In the genomic region with DNA sequence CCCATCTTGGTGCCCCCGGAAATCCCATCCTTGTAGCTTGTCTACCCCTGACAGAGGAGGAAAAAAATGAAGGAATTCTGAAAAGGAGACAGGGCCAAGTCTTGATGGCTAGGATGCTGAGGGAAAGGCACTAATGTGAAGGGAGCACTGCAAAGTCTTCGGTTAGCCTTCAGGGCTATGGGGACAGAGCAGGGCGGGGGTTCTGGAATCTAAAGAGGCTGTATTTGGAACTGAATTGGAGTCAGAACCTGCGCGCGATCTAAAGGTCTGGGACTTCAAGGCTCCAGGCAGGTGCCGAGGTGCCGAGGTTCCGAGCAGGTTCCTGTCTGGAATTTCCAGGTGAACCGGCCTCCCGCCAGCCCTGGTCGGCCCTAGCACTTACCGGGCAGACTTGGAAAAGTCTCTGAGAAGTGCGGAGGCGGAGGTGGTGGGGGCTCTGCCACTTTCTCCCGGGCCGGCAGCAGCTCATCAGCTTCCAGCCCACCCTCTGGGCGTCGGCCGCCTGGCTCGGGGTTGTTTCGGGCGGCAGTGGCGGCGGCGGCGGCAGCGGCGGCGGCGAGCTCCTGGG, we compare ENCODE assay signal across 10 cellular contexts. TPM values are rescaled to one million over a fixed set of nuclear protein-coding genes. Genes with fewer than 3 reads are reported as not detected.
DNase-seq lines count a peak whose midpoint lies in the region; ATAC-seq, FAIRE-seq and TF ChIP-seq lines count a peak whose summit lies in the region.
"Had no signal": no experiment of that assay in that cellular context is flagged by ENCODE, and none has a peak within 500 bp of the region (broad histone marks: within the 10 kb centered on the region; RNA-seq: fewer than 3 reads in every experiment).

No MANE protein-coding gene starts in this region.

- H3K4me3 ChIP-seq in BLaER1 (peak overlapping the region; percentile 52; the same call in 1 of the 2 replicates), HUES48 (ENCODE audit: low read depth, low read length) (peak overlapping the region; percentile 67), epithelial cell of proximal tubule (ENCODE audit: low read depth, low read length) (peak overlapping the region; percentile 18), osteoblast (ENCODE audit: insufficient read depth, low read length) (peak overlapping the region; percentile 42), kidney (ENCODE audit: low read length in 2 of 2) (no peak overlapping the region)

- H3K36me3 ChIP-seq in BLaER1 = no peaks in the 10 kb centered on the region
- H3K36me3 ChIP-seq in HUES48 (ENCODE audit: control insufficient read depth, insufficient read depth, low read length) = no peaks in the 10 kb centered on the region
- H3K36me3 ChIP-seq in osteoblast (ENCODE audit: insufficient read depth, low read length) = no peaks in the 10 kb centered on the region
- no peaks in the 10 kb centered on the region for H3K36me3 ChIP-seq in kidney (ENCODE audit: control insufficient read depth in 1 of 2, insufficient read depth in 2 of 2, low read length in 2 of 2)

- FAIRE-seq in kidney (lab: Jason Lieb, UNC) = no peak

- H3K4me2 ChIP-seq in BLaER1 (peak overlapping the region; percentile 60), osteoblast (ENCODE audit: insufficient read depth, low read length) (peak overlapping the region; percentile 6)

- H3K9ac ChIP-seq in BLaER1 (no peak overlapping the region), HUES48 (ENCODE audit: low read depth, low read length) (no peak overlapping the region), kidney (ENCODE audit: low read length in 2 of 2) (no peak overlapping the region)

- no peak overlapping the region for H3K27ac ChIP-seq in BLaER1
- no peak overlapping the region for H3K27ac ChIP-seq in HUES48 (ENCODE audit: low read depth, low read length)
- no peak overlapping the region for H3K27ac ChIP-seq in osteoblast (ENCODE audit: low read depth, low read length)
- H3K27ac ChIP-seq in kidney (ENCODE audit: low read depth in 2 of 2, low read length in 2 of 2) = no peak overlapping the region

- no peak overlapping the region for H2AFZ ChIP-seq in osteoblast (ENCODE audit: low read length)

- no peak for ATAC-seq in HG03095 (IDR thresholded peaks at IDR 0.05; ENCODE audit: unreplicated experiment)

- H4K20me1 ChIP-seq in BLaER1 (peaks cover 44% of the 10 kb centered on the region), osteoblast (ENCODE audit: insufficient read depth, low read length) (no peaks in the 10 kb centered on the region)

- peaks cover 9% of the 10 kb centered on the region; the same call in 1 of the 2 replicates for H3K9me3 ChIP-seq in BLaER1
- no peaks in the 10 kb centered on the region for H3K9me3 ChIP-seq in HUES48 (ENCODE audit: control insufficient read depth, insufficient read depth, low read length)
- H3K9me3 ChIP-seq in osteoblast (ENCODE audit: low read depth, low read length) = no peaks in the 10 kb centered on the region
- H3K9me3 ChIP-seq in kidney (ENCODE audit: control insufficient read depth in 1 of 2, low read length in 2 of 2) = no peaks in the 10 kb centered on the region

- H3K27me3 ChIP-seq in BLaER1 (peaks cover 89% of the 10 kb centered on the region), HUES48 (ENCODE audit: control insufficient read depth, insufficient read depth, low read length) (peaks cover 98% of the 10 kb centered on the region), osteoblast (ENCODE audit: insufficient read depth, low read length) (peaks cover 92% of the 10 kb centered on the region)

- no peak for TF ChIP-seq CTCF in epithelial cell of proximal tubule (conservative IDR thresholded peaks at IDR 0.05; ENCODE audit: low read depth, low read length)
- TF ChIP-seq CTCF in osteoblast (IDR thresholded peaks at IDR 0.05; ENCODE audit: extremely low read depth, low read depth, low read length) = no peak
- no peak for TF ChIP-seq CTCF in kidney (IDR thresholded peaks at IDR 0.05; ENCODE audit: borderline replicate concordance, extremely low read depth, insufficient read depth)

- intact Hi-C loops in kidney (cut with DNase I) = no loop called here

- no peaks in the 10 kb centered on the region for H3K79me2 ChIP-seq in osteoblast (ENCODE audit: insufficient read depth, low read length)

- H3K4me1 ChIP-seq in BLaER1 (peaks cover 13% of the 10 kb centered on the region; the same call in 1 of the 2 replicates), HUES48 (ENCODE audit: control insufficient read depth, insufficient read depth, low read length) (0 out of 2 replicates have a peak, but pooled peaks cover 4% of the 10 kb centered on the region), osteoblast (ENCODE audit: insufficient read depth, low read length) (peaks cover 2% of the 10 kb centered on the region), kidney (ENCODE audit: control insufficient read depth in 1 of 2, insufficient read depth in 1 of 2, low read depth in 1 of 2, low read length in 2 of 2) (peaks cover 0 to 8% of the 10 kb centered on the region in 2 donors)

- DNase-seq in epithelial cell of proximal tubule (ENCODE audit: low read depth) (no peak), osteoblast (ENCODE audit: insufficient read length, low spot score, missing footprints) (no peak), kidney (no peak), NCI-H510A treated with DMSO at 0.1 percent for 48 hours (lab: John Stamatoyannopoulos, UW) (no peak)
- DNase-seq in activated CD4-positive, CD25-positive, alpha-beta regulatory T cell treated with anti-CD3 and anti-CD28 coated beads, Interleukin-2, amount 50 U/mL, for 72 hours = no peak
- DNase-seq: SHP77 had no signal

RNA-seq across cellular contexts. Expression of a gene that starts 0.8 kb away (rescaled TPM):
- total RNA-seq in epithelial cell of proximal tubule = not detected in 2 replicates
- total RNA-seq in osteoblast = not detected in 2 replicates
- not detected for total RNA-seq in kidney
- polyA plus RNA-seq in kidney (ENCODE audit: insufficient read depth, low read depth, low replicate concordance) = not detected
- polyA plus RNA-seq: adipose tissue had no signal

RNA-seq across cellular contexts. Expression of a gene that starts 20.3 kb away (rescaled TPM):
- total RNA-seq in epithelial cell of proximal tubule = not detected in 2 replicates
- total RNA-seq in osteoblast = not detected in 2 replicates
- not detected for total RNA-seq in kidney
- 0.22 TPM for polyA plus RNA-seq in kidney (ENCODE audit: insufficient read depth, low read depth, low replicate concordance)
- polyA plus RNA-seq: adipose tissue had no signal

RNA-seq across cellular contexts. Expression of a gene that starts 43.6 kb away (rescaled TPM):
- total RNA-seq in epithelial cell of proximal tubule = not detected in 2 replicates
- total RNA-seq in osteoblast = not detected in 2 replicates
- total RNA-seq in kidney = not detected
- polyA plus RNA-seq in kidney (ENCODE audit: insufficient read depth, low read depth, low replicate concordance) = not detected
- polyA plus RNA-seq: adipose tissue had no signal

Comparison
In these comparisons a context has a peak if more than half of its experiments do, and no peak if none do; other contexts are left out.
1. H3K4me3 ChIP-seq: peak in BLaER1 (single experiment), HUES48 (single experiment), epithelial cell of proximal tubule (single experiment) and osteoblast (single experiment); none in kidney (0 of 2).